ENCODE assay signal across 15 cellular contexts in the genomic region with DNA sequence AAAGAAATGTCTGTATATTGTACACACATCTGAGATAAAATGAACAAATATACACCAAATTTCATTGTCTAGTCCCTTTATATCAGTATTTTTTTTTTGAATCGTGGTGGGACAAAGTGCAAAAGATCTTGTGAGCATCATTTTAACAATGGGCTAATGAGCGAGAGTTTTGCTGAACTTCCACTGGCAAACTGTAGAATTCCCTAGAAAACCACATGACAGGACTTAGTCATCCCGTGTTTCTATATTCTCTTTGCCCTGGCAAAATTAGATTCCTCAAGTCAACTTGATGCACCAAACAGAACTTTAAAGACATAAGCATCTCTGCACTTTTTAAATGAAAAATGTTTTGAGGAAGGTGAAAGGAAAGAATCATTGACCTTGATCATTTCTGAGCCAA.
DNase-seq lines count a peak whose midpoint lies in the region; ATAC-seq and TF ChIP-seq lines count a peak whose summit lies in the region.
"Had no signal": no experiment of that assay in that cellular context is flagged by ENCODE, and none has a peak within 500 bp of the region (broad histone marks: within the 10 kb centered on the region; RNA-seq: fewer than 3 reads in every experiment).

No MANE protein-coding gene starts in this region.

- H3K18ac ChIP-seq in mesendoderm (ENCODE audit: low read length): no peak overlapping the region

- H3K4ac ChIP-seq in mesendoderm (ENCODE audit: low read depth, low read length): no peak overlapping the region

- H4K8ac ChIP-seq in mesendoderm (ENCODE audit: low read depth, low read length): no peak overlapping the region

- no peak overlapping the region for H4K5ac ChIP-seq in mesendoderm (ENCODE audit: low read length)

- no peak overlapping the region for H2BK120ac ChIP-seq in mesendoderm (ENCODE audit: low read depth, low read length)

- H3K27me3 ChIP-seq in mesendoderm (ENCODE audit: insufficient read depth, low read length, poor library complexity) (no peaks in the 10 kb centered on the region), vagina (no peaks in the 10 kb centered on the region), spleen (replicated peaks in 1 of 7) (no peaks in the 10 kb centered on the region)
- H3K27me3 ChIP-seq: BLaER1 treated with 17β-estradiol and CSF1 and Interleukin-3, amounts not matched to agents 10 nM and 100 nM had no signal

- in situ Hi-C loops in astrocyte of the spinal cord (cut with HindIII; ENCODE audit: low sequenced_read_pairs): no loop called here

- no peaks in the 10 kb centered on the region for H3K79me2 ChIP-seq in mesendoderm (ENCODE audit: control insufficient read depth, insufficient read depth, low read length)

- DNase-seq in AG10803 (ENCODE audit: low read depth): peak; percentile 9
- DNase-seq in HCEC 1CT: peak; percentile 6
- DNase-seq in astrocyte of the spinal cord (ENCODE audit: low read depth, low spot score): peak; percentile 12
- DNase-seq in mesendoderm: no peak
- no peak for DNase-seq in vagina (ENCODE audit: extremely low spot score in 2 of 2)
- no peak for DNase-seq in spleen
- DNase-seq in progenitor cell of endocrine pancreas (ENCODE audit: low spot score, unreplicated experiment): no peak
- DNase-seq: Calu3; CD4-positive, CD25-positive, alpha-beta regulatory T cell; DMS 273 treated with DMSO at 0.1 percent for 48 hours; IMR-90; KBM-7 had no signal

- no peak overlapping the region for H2BK5ac ChIP-seq in mesendoderm (ENCODE audit: low read length)

- H3K4me1 Mint-ChIP-seq in progenitor cell of endocrine pancreas (ENCODE audit: low read depth): peaks cover 25% of the 10 kb centered on the region
- H3K4me1 Mint-ChIP-seq: CD4-positive, CD25-positive, alpha-beta regulatory T cell had no signal

- no CpG with 5 or more reads among the region's 3 CpGs for WGBS in mesendoderm (ENCODE audit: extremely low coverage, insufficient coverage, low lambda C conversion rate)
- WGBS in spleen, 5 donors: 65 to 82% (median 79%) methylated on average over 3 of the region's 3 CpGs

- H3K27ac ChIP-seq in mesendoderm (ENCODE audit: low read depth, low read length): no peak overlapping the region
- H3K27ac ChIP-seq in vagina: no peak overlapping the region
- no peak overlapping the region for H3K27ac ChIP-seq in spleen
- H3K27ac ChIP-seq: 22Rv1; BLaER1 treated with 17β-estradiol and CSF1 and Interleukin-3, amounts not matched to agents 10 nM and 100 nM had no signal

- H3K27ac Mint-ChIP-seq in progenitor cell of endocrine pancreas: no peak overlapping the region

- H3K9me3 ChIP-seq in vagina (no peaks in the 10 kb centered on the region), spleen (no peaks in the 10 kb centered on the region)
- H3K9me3 ChIP-seq: BLaER1 treated with 17β-estradiol and CSF1 and Interleukin-3, amounts not matched to agents 10 nM and 100 nM had no signal

- H3K36me3 ChIP-seq in mesendoderm (ENCODE audit: control insufficient read depth, insufficient read depth, low read length) (no peaks in the 10 kb centered on the region), vagina (no peaks in the 10 kb centered on the region), spleen (no peaks in the 10 kb centered on the region)
- H3K36me3 ChIP-seq: BLaER1 treated with 17β-estradiol and CSF1 and Interleukin-3, amounts not matched to agents 10 nM and 100 nM had no signal

- H3K23ac ChIP-seq in mesendoderm (ENCODE audit: low read length): no peak overlapping the region

- H2AK5ac ChIP-seq in mesendoderm (ENCODE audit: low read length): no peak overlapping the region

- no peaks in the 10 kb centered on the region for H3K27me3 Mint-ChIP-seq in progenitor cell of endocrine pancreas
- H3K27me3 Mint-ChIP-seq: CD4-positive, CD25-positive, alpha-beta regulatory T cell had no signal

- no peaks in the 10 kb centered on the region for H3K79me1 ChIP-seq in mesendoderm (ENCODE audit: low read length)

- no peak for TF ChIP-seq POLR2A in vagina (IDR thresholded peaks at IDR 0.05)
- no peak for TF ChIP-seq POLR2A in spleen (IDR thresholded peaks at IDR 0.05)

- ATAC-seq in GM19324 (IDR thresholded peaks at IDR 0.05; ENCODE audit: low FRiP score, unreplicated experiment): no peak

- no peak overlapping the region for H3K4me3 Mint-ChIP-seq in progenitor cell of endocrine pancreas (ENCODE audit: low read depth)
- H3K4me3 Mint-ChIP-seq: CD4-positive, CD25-positive, alpha-beta regulatory T cell had no signal

- H3K4me3 ChIP-seq in AG10803 (ENCODE audit: low read length) (no peak overlapping the region), astrocyte of the spinal cord (ENCODE audit: low read depth, low read length) (no peak overlapping the region), mesendoderm (ENCODE audit: low read length) (no peak overlapping the region), vagina (no peak overlapping the region), spleen (no peak overlapping the region)
- H3K4me3 ChIP-seq: BLaER1 treated with 17β-estradiol and CSF1 and Interleukin-3, amounts not matched to agents 10 nM and 100 nM had no signal

- H3K9me3 Mint-ChIP-seq in progenitor cell of endocrine pancreas (ENCODE audit: low read depth): peaks cover 6% of the 10 kb centered on the region

- intact Hi-C loops in vagina (cut with DNase I) (no loop called here), spleen (cut with DNase I; ENCODE audit: low total_unique reads) (no loop called here)

- H2BK15ac ChIP-seq in mesendoderm (replicated peaks; ENCODE audit: low read depth): peak overlapping the region; percentile 19

- no peak overlapping the region for H3K56ac ChIP-seq in mesendoderm (ENCODE audit: low read length)

- no peak overlapping the region for H3K9ac ChIP-seq in mesendoderm (ENCODE audit: low read length)
- H3K9ac ChIP-seq: BLaER1 treated with 17β-estradiol and CSF1 and Interleukin-3, amounts not matched to agents 10 nM and 100 nM had no signal

- peaks cover 2% of the 10 kb centered on the region for H3K4me1 ChIP-seq in mesendoderm (ENCODE audit: control insufficient read depth, low read depth, low read length)
- peaks cover 6% of the 10 kb centered on the region for H3K4me1 ChIP-seq in vagina
- H3K4me1 ChIP-seq in spleen: no peaks in the 10 kb centered on the region
- H3K4me1 ChIP-seq: BLaER1 treated with 17β-estradiol and CSF1 and Interleukin-3, amounts not matched to agents 10 nM and 100 nM had no signal

- peaks cover 1% of the 10 kb centered on the region for H3K36me3 Mint-ChIP-seq in progenitor cell of endocrine pancreas (ENCODE audit: insufficient read depth)
- H3K36me3 Mint-ChIP-seq: CD4-positive, CD25-positive, alpha-beta regulatory T cell had no signal

- H3K4me2 ChIP-seq in mesendoderm (ENCODE audit: low read length): no peak overlapping the region
- H3K4me2 ChIP-seq: BLaER1 treated with 17β-estradiol and CSF1 and Interleukin-3, amounts not matched to agents 10 nM and 100 nM had no signal

- TF ChIP-seq CTCF in AG10803 (conservative IDR thresholded peaks at IDR 0.05; ENCODE audit: low read length) (no peak), astrocyte of the spinal cord (IDR thresholded peaks at IDR 0.05; ENCODE audit: low read depth, low read length) (no peak), vagina (IDR thresholded peaks at IDR 0.05) (no peak), spleen (IDR thresholded peaks at IDR 0.05 in 8 of 11, conservative IDR thresholded peaks at IDR 0.05 in 3 of 11) (no peak), progenitor cell of endocrine pancreas (IDR thresholded peaks at IDR 0.05; ENCODE audit: unreplicated experiment) (no peak)

Comparison
In these comparisons a context has a peak if more than half of its experiments do, and no peak if none do; other contexts are left out.
1. DNase-seq: peak in AG10803 (single experiment), HCEC 1CT (single experiment) and astrocyte of the spinal cord (single experiment); none in mesendoderm (single experiment), vagina (0 of 2), spleen (single experiment) and progenitor cell of endocrine pancreas (single experiment).